24 cellular contexts compared by ENCODE assay signal in the genomic region with DNA sequence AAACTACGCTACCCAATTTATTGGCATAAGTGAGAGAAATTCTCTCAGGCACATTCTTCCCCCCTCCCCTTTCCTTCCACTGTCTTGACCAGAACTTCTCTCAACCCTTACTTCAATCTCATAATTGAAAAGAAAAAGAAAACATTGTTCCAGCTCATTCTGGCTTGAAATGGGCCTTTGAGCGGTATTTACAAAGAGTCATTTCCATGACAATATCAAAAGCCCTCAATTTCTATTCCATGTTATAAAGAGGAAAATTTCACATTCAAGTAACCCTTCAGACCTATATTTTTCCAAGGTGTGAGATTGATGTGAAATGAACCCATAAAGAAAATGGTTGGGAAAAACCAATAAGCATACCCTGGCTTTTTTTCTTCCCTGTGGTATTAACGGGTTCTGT.
"Had no signal": no experiment of that assay in that cellular context is flagged by ENCODE, and none has a peak within 500 bp of the region (broad histone marks: within the 10 kb centered on the region; RNA-seq: fewer than 3 reads in every experiment).

No MANE protein-coding gene starts in this region.

- ATAC-seq: left colon; left lung; lower lobe of right lung; naive thymus-derived CD8-positive, alpha-beta T cell; psoas muscle; right lobe of liver; stimulated activated naive B cell treated with anti-CD40 and anti-IgM and Interleukin-4, amounts not matched to agents 10 μg/mL and 1 μg/mL and 100 μg/mL, for 72 hours; stimulated activated naive CD8-positive, alpha-beta T cell treated with anti-CD3 and anti-CD28 coated beads, Interleukin-15, Interleukin-2, amounts not matched to agents 100 U/mL and 50 U/mL, for 24 hours had no signal

- H3K27me3 ChIP-seq: left lung, right atrium auricular region, right lobe of liver, stomach, testis, thyroid gland, transverse colon, upper lobe of left lung, vagina had no signal

- H3K4me3 ChIP-seq: left lung, lower lobe of right lung, psoas muscle, right atrium auricular region, right lobe of liver, smooth muscle cell, stomach, testis, thyroid gland, transverse colon, upper lobe of left lung, vagina had no signal

- H3K9ac ChIP-seq: parathyroid adenoma had no signal

- H3K4me2 ChIP-seq: smooth muscle cell had no signal

- H3K79me2 ChIP-seq: parathyroid adenoma had no signal

- H3K27ac ChIP-seq: left lung, lower lobe of right lung, parathyroid adenoma, psoas muscle, right atrium auricular region, stomach, testis, thyroid gland, transverse colon, upper lobe of left lung, vagina had no signal

- DNase-seq: hippocampal formation; left colon; left lung; lower lobe of right lung; mammary epithelial cell; mesenchymal stem cell; naive thymus-derived CD8-positive, alpha-beta T cell; nucleus accumbens; psoas muscle; right lobe of liver; stimulated activated CD4-positive, alpha-beta T cell treated with anti-CD3 and anti-CD28 coated beads, Interleukin-2, amount 100 ng/mL, for 24 hours; stimulated activated CD4-positive, alpha-beta T cell treated with anti-CD3 and anti-CD28 coated beads, Interleukin-4, amount 100 ng/mL, for 1 hour; stimulated activated naive B cell treated with anti-CD40 and anti-IgM and Interleukin-4, amounts not matched to agents 10 μg/mL and 1 μg/mL and 100 μg/mL, for 72 hours; stimulated activated naive CD8-positive, alpha-beta T cell treated with anti-CD3 and anti-CD28 coated beads, Interleukin-15, Interleukin-2, amounts not matched to agents 100 U/mL and 50 U/mL, for 24 hours; stomach; testis; thyroid gland; transverse colon; upper lobe of left lung had no signal

- H3K4me1 ChIP-seq: lower lobe of right lung, parathyroid adenoma, psoas muscle, right atrium auricular region, testis, thyroid gland, vagina had no signal

- H2AFZ ChIP-seq: parathyroid adenoma had no signal

- H3K9me3 ChIP-seq: left lung, lower lobe of right lung, right atrium auricular region, right lobe of liver, testis, thyroid gland, transverse colon, upper lobe of left lung, vagina had no signal

- H3K27ac Mint-ChIP-seq: naive thymus-derived CD8-positive, alpha-beta T cell; nephron; stimulated activated naive B cell treated with anti-CD40 and anti-IgM and Interleukin-4, amounts not matched to agents 10 μg/mL and 1 μg/mL and 100 μg/mL, for 72 hours had no signal

- H3K36me3 Mint-ChIP-seq: naive thymus-derived CD8-positive, alpha-beta T cell; stimulated activated naive B cell treated with anti-CD40 and anti-IgM and Interleukin-4, amounts not matched to agents 10 μg/mL and 1 μg/mL and 100 μg/mL, for 72 hours had no signal

- H3K4me3 Mint-ChIP-seq: naive thymus-derived CD8-positive, alpha-beta T cell; nephron; stimulated activated naive B cell treated with anti-CD40 and anti-IgM and Interleukin-4, amounts not matched to agents 10 μg/mL and 1 μg/mL and 100 μg/mL, for 72 hours had no signal

- H3K36me3 ChIP-seq: left lung, lower lobe of right lung, right atrium auricular region, right lobe of liver, stomach, thyroid gland, transverse colon, upper lobe of left lung, vagina had no signal

- H3K4me1 Mint-ChIP-seq: naive thymus-derived CD8-positive, alpha-beta T cell; nephron; stimulated activated naive B cell treated with anti-CD40 and anti-IgM and Interleukin-4, amounts not matched to agents 10 μg/mL and 1 μg/mL and 100 μg/mL, for 72 hours had no signal
